In the genomic region with DNA sequence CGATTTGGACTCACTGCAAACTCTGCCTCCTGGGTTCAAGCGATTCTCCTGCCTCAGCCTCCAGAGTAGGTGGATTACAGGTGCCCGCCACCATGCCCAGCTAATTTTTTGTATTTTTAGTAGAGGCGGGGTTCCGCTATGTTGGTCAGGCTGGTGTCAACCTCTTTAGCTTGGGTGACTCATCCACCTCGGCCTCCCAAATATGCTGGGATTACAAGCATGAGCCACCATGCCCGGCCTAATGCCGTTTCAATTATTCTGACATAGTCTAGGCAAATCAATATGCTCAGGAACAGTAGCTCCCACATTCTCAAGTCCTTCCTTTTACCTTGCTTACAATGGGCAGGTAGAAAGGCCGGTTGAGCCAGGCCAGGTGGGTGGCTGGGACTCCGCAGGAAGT, we compare ENCODE assay signal across 17 cellular contexts.
"Had no signal": no experiment of that assay in that cellular context is flagged by ENCODE, and none has a peak within 500 bp of the region (broad histone marks: within the 10 kb centered on the region; RNA-seq: fewer than 3 reads in every experiment).

No MANE protein-coding gene starts in this region.

- DNase-seq: activated CD4-positive, alpha-beta T cell treated with anti-CD3 and anti-CD28 coated beads, Interleukin-2, amount 50 U/mL, for 1 hour; activated CD8-positive, alpha-beta memory T cell treated with anti-CD3 and anti-CD28 coated beads for 24 hours; activated naive CD8-positive, alpha-beta T cell treated with anti-CD3 and anti-CD28 coated beads, Interleukin-2, amount 10 ng/mL, durations not matched to agents 7 days and 5 days; anterior cingulate cortex; cerebellar nuclear complex; effector memory CD8-positive, alpha-beta T cell; gastrocnemius medialis; heart right ventricle; mucosa of descending colon; naive thymus-derived CD8-positive, alpha-beta T cell; pancreas; stimulated activated CD4-positive, alpha-beta T cell treated with anti-CD3 and anti-CD28 coated beads, Interleukin-2, amount 100 ng/mL, for 48 hours; tibial artery had no signal

- H3K4me1 ChIP-seq: breast epithelium, gastrocnemius medialis, heart right ventricle, vagina had no signal

- H3K9me3 ChIP-seq: breast epithelium, gastrocnemius medialis, heart right ventricle, mucosa of descending colon, pancreas, tibial artery, vagina had no signal

- ATAC-seq: activated CD4-positive, CD25-positive, alpha-beta regulatory T cell treated with anti-CD3 and anti-CD28 coated beads, Interleukin-2, amount 50 U/mL, for 24 hours; effector memory CD8-positive, alpha-beta T cell; gastrocnemius medialis; heart right ventricle; mucosa of descending colon; naive thymus-derived CD8-positive, alpha-beta T cell; pancreas; stimulated activated memory B cell treated with anti-CD40 and anti-IgM and Interleukin-4, amounts not matched to agents 10 μg/mL and 1 μg/mL and 100 μg/mL, for 72 hours had no signal

- H3K36me3 ChIP-seq: breast epithelium, gastrocnemius medialis, heart right ventricle, pancreas, tibial artery, vagina had no signal

- H3K4me3 ChIP-seq: breast epithelium, gastrocnemius medialis, heart right ventricle, mucosa of descending colon, pancreas, tibial artery, vagina had no signal

- FAIRE-seq: pancreas had no signal

- H3K27me3 ChIP-seq: breast epithelium, gastrocnemius medialis, heart right ventricle, pancreas, tibial artery, vagina had no signal

- H3K27ac ChIP-seq: breast epithelium, gastrocnemius medialis, heart right ventricle, pancreas, tibial artery, vagina had no signal
